In genomic region chr6:135946674-135947073, GRCh38 we compare ENCODE assay signal across 25 cellular contexts.
"Had no signal": no experiment of that assay in that cellular context is flagged by ENCODE, and none has a peak within 500 bp of the region (broad histone marks: within the 10 kb centered on the region; RNA-seq: fewer than 3 reads in every experiment).

No MANE protein-coding gene starts in this region.

- ATAC-seq: esophagus mucosa; foreskin keratinocyte; gastroesophageal sphincter; heart left ventricle; left colon; left lobe of liver; lower lobe of right lung; naive thymus-derived CD4-positive, alpha-beta T cell had no signal

- H3K9me3 Mint-ChIP-seq: immature natural killer cell; naive thymus-derived CD4-positive, alpha-beta T cell had no signal

- DNase-seq: dermis blood vessel endothelial cell; dorsolateral prefrontal cortex; effector CD4-positive, alpha-beta T cell; effector memory CD4-positive, alpha-beta T cell; erythroblast; esophagus squamous epithelium; foreskin keratinocyte; heart left ventricle; hypothalamus; immature natural killer cell; islet precursor cell; kidney; kidney glomerular epithelial cell; left colon; left ventricle myocardium inferior; lower lobe of right lung; mesenchymal stem cell; midbrain; naive thymus-derived CD4-positive, alpha-beta T cell had no signal

- H3K4me2 ChIP-seq: hepatocyte had no signal

- H3K27ac ChIP-seq: coronary artery, dorsolateral prefrontal cortex, epithelial cell of prostate, esophagus squamous epithelium, foreskin keratinocyte, gastroesophageal sphincter, heart left ventricle, hepatocyte, left ventricle myocardium inferior, lower lobe of right lung had no signal

- H3K9me3 ChIP-seq: esophagus squamous epithelium, gastroesophageal sphincter, heart left ventricle, left ventricle myocardium inferior, lower lobe of right lung had no signal

- H3K4me1 Mint-ChIP-seq: immature natural killer cell; naive thymus-derived CD4-positive, alpha-beta T cell had no signal

- H2AFZ ChIP-seq: hepatocyte had no signal

- H3K27ac Mint-ChIP-seq: immature natural killer cell; naive thymus-derived CD4-positive, alpha-beta T cell had no signal

- H3K4me1 ChIP-seq: esophagus squamous epithelium, foreskin keratinocyte, gastroesophageal sphincter, lower lobe of right lung had no signal

- H3K27me3 ChIP-seq: dorsolateral prefrontal cortex, esophagus squamous epithelium, foreskin keratinocyte, gastroesophageal sphincter, heart left ventricle, hepatocyte had no signal

- H3K36me3 Mint-ChIP-seq: immature natural killer cell had no signal

- H3K79me2 ChIP-seq: hepatocyte had no signal

- H3K4me3 ChIP-seq: coronary artery, dorsolateral prefrontal cortex, esophagus squamous epithelium, gastroesophageal sphincter, heart left ventricle, hepatocyte, left ventricle myocardium inferior, lower lobe of right lung had no signal

- H3K4me3 Mint-ChIP-seq: immature natural killer cell; naive thymus-derived CD4-positive, alpha-beta T cell had no signal

- H3K36me3 ChIP-seq: esophagus squamous epithelium, gastroesophageal sphincter, left ventricle myocardium inferior, lower lobe of right lung had no signal

- H3K27me3 Mint-ChIP-seq: naive thymus-derived CD4-positive, alpha-beta T cell had no signal
